8 cellular contexts compared by ENCODE assay signal in genomic region chr3:156676467-156677119, GRCh38. TPM values are rescaled to one million over a fixed set of nuclear protein-coding genes. Genes with fewer than 3 reads are reported as not detected.
DNase-seq lines count a peak whose midpoint lies in the region; ATAC-seq and TF ChIP-seq lines count a peak whose summit lies in the region.

No MANE protein-coding gene starts in this region.

- ATAC-seq in Panc1 (no peak), GM18907 (IDR thresholded peaks at IDR 0.05; ENCODE audit: unreplicated experiment) (no peak), HG02623 (IDR thresholded peaks at IDR 0.05; ENCODE audit: unreplicated experiment) (no peak)

- peaks cover 11% of the 10 kb centered on the region for H3K36me3 ChIP-seq in Panc1 (ENCODE audit: control insufficient read depth, insufficient read depth, low read length)
- peaks cover 0 to 32% (median 3%) of the 10 kb centered on the region in 4 donors for H3K36me3 ChIP-seq in sigmoid colon

- CTCF ChIA-PET in Panc1 (lab: Charles Lee) = no interaction called here

- WGBS in sigmoid colon, 2 donors = 76 to 81% methylated on average over 4 of the region's 4 CpGs

- TF ChIP-seq POLR2A in sigmoid colon (IDR thresholded peaks at IDR 0.05) = no peak

- in situ Hi-C loops in Panc1 (cut with HindIII; ENCODE audit: low pct_unique_long_range_greater_than_20kb, low sequenced_read_pairs) = no loop called here

- no TSS peak for BruUV-seq in Panc1 (replicated peaks; lab: Mats Ljungman, UMichigan)

- H3K4me1 ChIP-seq in Panc1 (ENCODE audit: control insufficient read depth, insufficient read depth, low read length) (peaks cover 41% of the 10 kb centered on the region), sigmoid colon (peaks cover 0 to 61% (median 51%) of the 10 kb centered on the region in 4 donors)

- intact Hi-C loops in Panc1 (cut with micrococcal nuclease; ENCODE audit: unreplicated experiment) = no loop called here
- intact Hi-C loops in sigmoid colon (cut with DNase I) = loop anchor here (5.0 kb wide), 1 partner anchor 139 kb away; no protein-coding TSS in a partner anchor

- H3K27me3 ChIP-seq in Panc1 (ENCODE audit: control insufficient read depth, insufficient read depth, low read length) = no peaks in the 10 kb centered on the region
- no peaks in the 10 kb centered on the region for H3K27me3 ChIP-seq in sigmoid colon

- POLR2A ChIA-PET in Panc1 (lab: Charles Lee) = interaction anchor here (0.9 kb wide), 1 partner anchor 141 kb away, joined by 4 read pairs; no protein-coding TSS in a partner anchor

- peak; percentile 44 for DNase-seq in DMS 273 (lab: John Stamatoyannopoulos, UW; ENCODE audit: unreplicated experiment)
- no peak for DNase-seq in DMS 273 treated with DMSO at 0.1 percent for 48 hours (lab: John Stamatoyannopoulos, UW)
- no peak for DNase-seq in Panc1 (ENCODE audit: low read depth, low spot score)
- no peak for DNase-seq in epithelial cell of proximal tubule (ENCODE audit: low read depth)
- no peak for DNase-seq in sigmoid colon
- DNase-seq in pons (ENCODE audit: low spot score) = no peak

- TF ChIP-seq CTCF in Panc1 (IDR thresholded peaks at IDR 0.05) = no peak
- TF ChIP-seq CTCF in epithelial cell of proximal tubule (conservative IDR thresholded peaks at IDR 0.05; ENCODE audit: low read depth, low read length) = no peak
- no peak for TF ChIP-seq CTCF in sigmoid colon (IDR thresholded peaks at IDR 0.05)

- TF ChIP-seq EP300 in sigmoid colon (IDR thresholded peaks at IDR 0.05) = no peak

- H3K27ac ChIP-seq in Panc1 (ENCODE audit: low read length) = peak overlapping the region; percentile 86
- H3K27ac ChIP-seq in sigmoid colon = peak overlapping the region in 3 of 4 donors; percentile 96 to 98 (median 97)

- H3K4me3 ChIP-seq in Panc1 (ENCODE audit: low read depth in 2 of 2, low read length in 2 of 2) (peak overlapping the region; percentile 84 to 89), epithelial cell of proximal tubule (ENCODE audit: low read depth, low read length) (peak overlapping the region; percentile 91), sigmoid colon (peak overlapping the region; percentile 59 to 87 (median 82))

- H3K9me3 ChIP-seq in Panc1 (ENCODE audit: control insufficient read depth, insufficient read depth, low read depth, low read length) = no peaks in the 10 kb centered on the region
- H3K9me3 ChIP-seq in sigmoid colon = no peaks in the 10 kb centered on the region

RNA-seq across cellular contexts. Expression of gene TIPARP, which starts 2.2 kb away (rescaled TPM):
- total RNA-seq in Panc1 (2021; ENCODE audit: unreplicated experiment) (22.1 TPM), epithelial cell of proximal tubule (40.6 and 52.9 TPM in 2 replicates), sigmoid colon (10 to 100 TPM; 25.3 to 42.8 (median 27.0) TPM)
- 11.0 TPM for polyA plus RNA-seq in Panc1 (2012; ENCODE audit: insufficient read length)
- 10 to 100 TPM; 12.2 to 26.6 (median 18.0) TPM for polyA plus RNA-seq in sigmoid colon
